In genomic region chr7:151091431-151091830, GRCh38 we compare ENCODE assay signal across 1 cellular context.
TF ChIP-seq lines count a peak whose summit lies in the region.

No MANE protein-coding gene starts in this region.

TF ChIP-seq in endothelial cell of umbilical vein, 7 proteins besides CTCF, POLR2A, EP300 and RAD21 (continued from another document):
- no peak for TF ChIP-seq POLR2AphosphoS5 (IDR thresholded peaks at IDR 0.05; ENCODE audit: insufficient read depth, low read depth, low read length)
- TF ChIP-seq EZH2 (IDR thresholded peaks at IDR 0.05; ENCODE audit: borderline replicate concordance, low read depth, low read length, severe bottlenecking): no peak
